In genomic region chr16:27291106-27291505, GRCh38 we compare ENCODE assay signal across 18 cellular contexts. TPM values are rescaled to one million over a fixed set of nuclear protein-coding genes. Genes with fewer than 3 reads are reported as not detected.
DNase-seq lines count a peak whose midpoint lies in the region; ATAC-seq lines count a peak whose summit lies in the region.
"Had no signal": no experiment of that assay in that cellular context is flagged by ENCODE, and none has a peak within 500 bp of the region (broad histone marks: within the 10 kb centered on the region; RNA-seq: fewer than 3 reads in every experiment).

No MANE protein-coding gene starts in this region.

- no peaks in the 10 kb centered on the region for H3K27me3 Mint-ChIP-seq in activated CD4-positive, alpha-beta T cell treated with anti-CD3 and anti-CD28 coated beads, Interleukin-2, amount 10 ng/mL, durations not matched to agents 24 days and 14 days
- no peaks in the 10 kb centered on the region for H3K27me3 Mint-ChIP-seq in stimulated activated naive B cell treated with anti-CD40 and anti-IgM and Interleukin-4, amounts not matched to agents 10 μg/mL and 1 μg/mL and 100 μg/mL, for 72 hours
- no peaks in the 10 kb centered on the region for H3K27me3 Mint-ChIP-seq in activated naive CD4-positive, alpha-beta T cell treated with anti-CD3 and anti-CD28 coated beads for 36 hours (ENCODE audit: low read depth)
- H3K27me3 Mint-ChIP-seq: CD4-positive, alpha-beta T cell; IgD-negative memory B cell had no signal

- H3K4me3 Mint-ChIP-seq in activated CD4-positive, alpha-beta T cell treated with anti-CD3 and anti-CD28 coated beads, Interleukin-2, amount 10 ng/mL, durations not matched to agents 24 days and 14 days: no peak overlapping the region
- no peak overlapping the region for H3K4me3 Mint-ChIP-seq in stimulated activated naive B cell treated with anti-CD40 and anti-IgM and Interleukin-4, amounts not matched to agents 10 μg/mL and 1 μg/mL and 100 μg/mL, for 72 hours
- H3K4me3 Mint-ChIP-seq in activated naive CD4-positive, alpha-beta T cell treated with anti-CD3 and anti-CD28 coated beads for 36 hours: no peak overlapping the region
- H3K4me3 Mint-ChIP-seq: CD4-positive, alpha-beta T cell; IgD-negative memory B cell had no signal

- peaks cover 9% of the 10 kb centered on the region for H3K9me3 Mint-ChIP-seq in activated CD4-positive, alpha-beta T cell treated with anti-CD3 and anti-CD28 coated beads, Interleukin-2, amount 10 ng/mL, durations not matched to agents 24 days and 14 days
- H3K9me3 Mint-ChIP-seq in stimulated activated naive B cell treated with anti-CD40 and anti-IgM and Interleukin-4, amounts not matched to agents 10 μg/mL and 1 μg/mL and 100 μg/mL, for 72 hours: peaks cover 5 to 13% of the 10 kb centered on the region in 2 donors
- peaks cover 5% of the 10 kb centered on the region for H3K9me3 Mint-ChIP-seq in activated naive CD4-positive, alpha-beta T cell treated with anti-CD3 and anti-CD28 coated beads for 36 hours
- H3K9me3 Mint-ChIP-seq: CD4-positive, alpha-beta T cell had no signal

- ATAC-seq in stimulated activated naive B cell treated with anti-CD40 and anti-IgM and Interleukin-4, amounts not matched to agents 10 μg/mL and 1 μg/mL and 100 μg/mL, for 72 hours (replicated peaks): no peak
- ATAC-seq in HG02970 (IDR thresholded peaks at IDR 0.05; ENCODE audit: low FRiP score, unreplicated experiment): no peak

- H3K27ac Mint-ChIP-seq in activated CD4-positive, alpha-beta T cell treated with anti-CD3 and anti-CD28 coated beads, Interleukin-2, amount 10 ng/mL, durations not matched to agents 24 days and 14 days: peak overlapping the region; percentile 87
- H3K27ac Mint-ChIP-seq in stimulated activated naive B cell treated with anti-CD40 and anti-IgM and Interleukin-4, amounts not matched to agents 10 μg/mL and 1 μg/mL and 100 μg/mL, for 72 hours: peak overlapping the region; percentile 95
- no peak overlapping the region for H3K27ac Mint-ChIP-seq in activated naive CD4-positive, alpha-beta T cell treated with anti-CD3 and anti-CD28 coated beads for 36 hours

- intact Hi-C loops in activated CD4-positive, alpha-beta T cell treated with anti-CD3 and anti-CD28 coated beads, Interleukin-2, amount 10 ng/mL, durations not matched to agents 24 days and 14 days (cut with micrococcal nuclease): no loop called here
- intact Hi-C loops in activated naive CD4-positive, alpha-beta T cell treated with anti-CD3 and anti-CD28 coated beads for 36 hours (cut with micrococcal nuclease): no loop called here

- H3K36me3 Mint-ChIP-seq in activated CD4-positive, alpha-beta T cell treated with anti-CD3 and anti-CD28 coated beads, Interleukin-2, amount 10 ng/mL, durations not matched to agents 24 days and 14 days (ENCODE audit: low read depth): peaks cover 16% of the 10 kb centered on the region
- peaks cover 9 to 12% of the 10 kb centered on the region in 2 donors for H3K36me3 Mint-ChIP-seq in stimulated activated naive B cell treated with anti-CD40 and anti-IgM and Interleukin-4, amounts not matched to agents 10 μg/mL and 1 μg/mL and 100 μg/mL, for 72 hours
- H3K36me3 Mint-ChIP-seq in activated naive CD4-positive, alpha-beta T cell treated with anti-CD3 and anti-CD28 coated beads for 36 hours (ENCODE audit: low read depth): peaks cover 5% of the 10 kb centered on the region
- H3K36me3 Mint-ChIP-seq: IgD-negative memory B cell had no signal

- H3K4me1 Mint-ChIP-seq in activated CD4-positive, alpha-beta T cell treated with anti-CD3 and anti-CD28 coated beads, Interleukin-2, amount 10 ng/mL, durations not matched to agents 24 days and 14 days: peaks cover 41% of the 10 kb centered on the region
- H3K4me1 Mint-ChIP-seq in stimulated activated naive B cell treated with anti-CD40 and anti-IgM and Interleukin-4, amounts not matched to agents 10 μg/mL and 1 μg/mL and 100 μg/mL, for 72 hours: peaks cover 50 to 70% of the 10 kb centered on the region in 2 donors
- H3K4me1 Mint-ChIP-seq in activated naive CD4-positive, alpha-beta T cell treated with anti-CD3 and anti-CD28 coated beads for 36 hours (ENCODE audit: low read depth): peaks cover 36% of the 10 kb centered on the region

- DNase-seq in activated CD4-positive, alpha-beta T cell treated with anti-CD3 and anti-CD28 coated beads, Interleukin-2, amount 10 ng/mL, durations not matched to agents 24 days and 14 days: no peak
- DNase-seq in activated CD4-positive, alpha-beta T cell treated with anti-CD3 and anti-CD28 coated beads, Interleukin-2, amount 50 U/mL, for 4 hours: no peak
- DNase-seq in activated CD8-positive, alpha-beta memory T cell treated with anti-CD3 and anti-CD28 coated beads, Interleukin-2, amount 50 U/mL, for 48 hours: peak; percentile 34
- DNase-seq in islet precursor cell (peak; percentile 39), NCI-H2081 (lab: John Stamatoyannopoulos, UW) (no peak)
- DNase-seq in stimulated activated naive B cell treated with anti-CD40 and anti-IgM and Interleukin-4, amounts not matched to agents 10 μg/mL and 1 μg/mL and 100 μg/mL, for 72 hours: no peak
- DNase-seq in activated naive CD4-positive, alpha-beta T cell treated with anti-CD3 and anti-CD28 coated beads for 36 hours: no peak
- DNase-seq: 8988T; BE2C; CD4-positive, alpha-beta T cell; DMS53; Kasumi-1; MM.1S; NCI-H1092 treated with DMSO at 0.1 percent for 48 hours; NCI-H524; PC-9 had no signal

- CTCF ChIA-PET in activated naive CD4-positive, alpha-beta T cell treated with anti-CD3 and anti-CD28 coated beads for 36 hours (lab: Charles Lee): interaction anchor here (0.9 kb wide), 1 partner anchor 8 kb away, joined by 3 read pairs; no protein-coding TSS in a partner anchor

RNA-seq across cellular contexts. Expression of gene NSMCE1, which starts 22.5 kb away (rescaled TPM):
- 143 and 149 TPM in 2 replicates for total RNA-seq in activated CD4-positive, alpha-beta T cell treated with anti-CD3 and anti-CD28 coated beads, Interleukin-2, amount 10 ng/mL, durations not matched to agents 24 days and 14 days
- 100 to 1,000 TPM; 112 to 117 TPM for total RNA-seq in activated naive CD4-positive, alpha-beta T cell treated with anti-CD3 and anti-CD28 coated beads for 36 hours

RNA-seq across cellular contexts. Expression of gene IL4R, which starts 22.7 kb away (rescaled TPM):
- 345 and 375 TPM in 2 replicates for total RNA-seq in activated CD4-positive, alpha-beta T cell treated with anti-CD3 and anti-CD28 coated beads, Interleukin-2, amount 10 ng/mL, durations not matched to agents 24 days and 14 days
- 100 to 1,000 TPM; 162 to 170 TPM for total RNA-seq in activated naive CD4-positive, alpha-beta T cell treated with anti-CD3 and anti-CD28 coated beads for 36 hours

Comparison
In these comparisons a context has a peak if more than half of its experiments do, and no peak if none do; other contexts are left out.
1. DNase-seq: peak in activated CD8-positive, alpha-beta memory T cell treated with anti-CD3 and anti-CD28 coated beads, Interleukin-2, amount 50 U/mL, for 48 hours (single experiment) and islet precursor cell (single experiment); none in activated CD4-positive, alpha-beta T cell treated with anti-CD3 and anti-CD28 coated beads, Interleukin-2, amount 10 ng/mL, durations not matched to agents 24 days and 14 days (single experiment), activated CD4-positive, alpha-beta T cell treated with anti-CD3 and anti-CD28 coated beads, Interleukin-2, amount 50 U/mL, for 4 hours (0 of 2), stimulated activated naive B cell treated with anti-CD40 and anti-IgM and Interleukin-4, amounts not matched to agents 10 μg/mL and 1 μg/mL and 100 μg/mL, for 72 hours (single experiment), NCI-H2081 (0 of 2) and activated naive CD4-positive, alpha-beta T cell treated with anti-CD3 and anti-CD28 coated beads for 36 hours (single experiment).